ENCODE assay signal across 25 cellular contexts in the genomic region with DNA sequence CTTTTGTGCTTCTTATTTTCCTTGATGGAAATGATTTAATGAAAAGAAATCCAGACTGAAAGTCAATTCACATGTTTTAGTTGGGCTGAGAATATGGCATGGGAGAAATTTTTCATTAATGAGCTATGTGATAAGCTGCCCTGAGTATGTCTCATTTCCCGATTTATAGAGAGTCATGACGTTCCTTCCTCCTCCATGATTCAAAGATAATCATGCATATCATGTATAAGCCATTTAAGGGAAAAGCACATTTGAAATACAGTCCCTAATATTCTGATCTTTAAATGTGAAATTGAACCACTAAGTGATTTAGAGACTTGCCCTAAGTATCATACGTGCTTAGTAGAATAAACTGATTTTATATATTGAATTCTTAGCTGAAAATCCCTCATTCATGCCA.
"Had no signal": no experiment of that assay in that cellular context is flagged by ENCODE, and none has a peak within 500 bp of the region (broad histone marks: within the 10 kb centered on the region; RNA-seq: fewer than 3 reads in every experiment).

No MANE protein-coding gene starts in this region.

- H3K9me3 ChIP-seq: stomach, testis, thoracic aorta, thyroid gland, tibial artery, tibial nerve, upper lobe of left lung, upper lobe of right lung, uterus, vagina had no signal

- DNase-seq: stimulated activated CD4-positive, alpha-beta T cell treated with anti-CD3 and anti-CD28 coated beads, Interleukin-2, amount 100 ng/mL, for 48 hours; stimulated activated CD4-positive, alpha-beta T cell treated with anti-CD3 and anti-CD28 coated beads, Interleukin-4, amount 100 ng/mL, for 1 hour; stimulated activated CD4-positive, alpha-beta T cell treated with anti-CD3 and anti-CD28 coated beads, Interleukin-4, amount 100 ng/mL, for 24 hours; stimulated activated CD4-positive, alpha-beta T cell treated with anti-CD3 and anti-CD28 coated beads, Interleukin-4, amount 100 ng/mL, for 4 hours; stimulated activated CD8-positive, alpha-beta memory T cell treated with anti-CD3 and anti-CD28 coated beads, Interleukin-4, amount 100 ng/mL, for 48 hours; stimulated activated naive B cell treated with anti-CD40 and anti-IgM and Interleukin-4, amounts not matched to agents 10 μg/mL and 1 μg/mL and 100 μg/mL, for 72 hours; stimulated activated naive CD4-positive, alpha-beta T cell; stimulated activated naive CD4-positive, alpha-beta T cell treated with Interleukin-2 at 50 U/mL for 16 hours; stimulated activated naive CD8-positive, alpha-beta T cell treated with anti-CD3 and anti-CD28 coated beads, Interleukin-15, amount 100 ng/mL, for 72 hours; stimulated activated naive CD8-positive, alpha-beta T cell treated with anti-CD3 and anti-CD28 coated beads, Interleukin-15, Interleukin-2, amounts not matched to agents 100 U/mL and 50 U/mL, for 24 hours; stomach; substantia nigra; testis; thyroid gland; tibial artery; transverse colon; trophoblast cell; upper lobe of left lung; upper lobe of right lung; uterus had no signal

- H3K36me3 ChIP-seq: stomach, suprapubic skin, thoracic aorta, thyroid gland, tibial artery, tibial nerve, transverse colon, upper lobe of left lung, upper lobe of right lung, uterus, vagina had no signal

- H3K4me3 ChIP-seq: stomach, suprapubic skin, testis, thoracic aorta, thyroid gland, tibial artery, tibial nerve, transverse colon, upper lobe of left lung, upper lobe of right lung, uterus, vagina had no signal

- FAIRE-seq: urothelium cell line had no signal

- H3K27me3 ChIP-seq: stomach, suprapubic skin, testis, thyroid gland, tibial artery, tibial nerve, transverse colon, upper lobe of left lung, upper lobe of right lung, uterus, vagina had no signal

- H3K27ac ChIP-seq: stomach, suprapubic skin, testis, thoracic aorta, thyroid gland, tibial artery, tibial nerve, transverse colon, upper lobe of left lung, upper lobe of right lung, uterus, vagina had no signal

- H3K4me1 ChIP-seq: stomach, suprapubic skin, testis, thyroid gland, tibial artery, tibial nerve, transverse colon, upper lobe of left lung, upper lobe of right lung, uterus, vagina had no signal
